8 cellular contexts compared by ENCODE assay signal in the genomic region with DNA sequence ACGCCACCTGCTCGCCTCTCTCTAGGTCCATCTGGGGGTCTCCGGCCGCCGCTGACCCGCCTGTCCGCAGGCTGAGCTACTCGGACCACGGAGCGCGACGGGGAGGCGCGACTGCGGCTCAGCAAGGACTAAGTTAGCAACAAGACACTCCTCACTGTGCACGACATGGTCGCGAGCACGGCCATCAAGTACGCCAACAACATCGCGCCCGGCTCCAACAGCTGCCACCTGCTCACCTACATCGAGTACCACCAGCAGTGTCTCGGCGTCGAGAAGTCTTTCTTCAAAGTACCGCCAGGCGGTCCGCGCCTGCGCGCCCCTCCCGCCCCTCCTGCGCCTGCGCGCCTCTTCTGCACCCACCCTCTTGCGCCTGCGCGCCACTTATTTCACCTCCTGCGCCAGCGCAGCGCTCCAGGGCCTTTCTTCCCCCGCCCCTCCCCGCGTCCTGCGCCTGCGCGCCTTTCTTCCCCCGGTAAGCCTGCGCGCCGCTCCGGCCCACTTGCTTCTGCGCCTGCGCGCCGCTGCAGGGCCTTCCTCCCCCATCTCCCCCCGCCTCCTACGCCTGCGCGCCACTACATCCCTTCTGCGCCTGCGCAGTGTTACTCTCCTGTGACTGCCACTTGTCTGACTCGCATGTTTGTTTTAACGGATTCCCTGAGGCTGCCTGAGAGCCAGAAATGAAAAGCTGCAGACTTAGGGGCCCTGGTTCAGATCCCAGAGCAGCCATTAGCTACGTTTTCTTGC.
A peak's percentile ranks its signal among the peaks of the same experiment; 100 is the strongest.
DNase-seq lines count a peak whose midpoint lies in the region; ATAC-seq and TF ChIP-seq lines count a peak whose summit lies in the region.

No MANE protein-coding gene starts in this region.

- CTCF ChIA-PET in CD4-positive, alpha-beta T cell (lab: Charles Lee) = interaction anchor here (0.7 to 0.8 kb wide), 2 partner anchors 20 to 802 kb away, joined by 4 to 5 read pairs; no protein-coding TSS in a partner anchor
- CTCF ChIA-PET in activated CD4-positive, alpha-beta memory T cell treated with anti-CD3 and anti-CD28 coated beads, Interleukin-2, amount 10 ng/mL, durations not matched to agents 7 days and 5 days (lab: Charles Lee) = interaction anchor here (0.6 to 2.1 kb wide), 3 partner anchors 19 to 395 kb away, joined by 3 to 14 read pairs (median 3); no protein-coding TSS in a partner anchor

- 1% methylated on average over 62 to 66 of the region's 67 CpGs for WGBS in lower leg skin, 2 donors

- peak; percentile 90 for ATAC-seq in CD4-positive, alpha-beta T cell (ENCODE audit: poor library complexity)
- ATAC-seq in GM19397 (IDR thresholded peaks at IDR 0.05; ENCODE audit: unreplicated experiment) (peak; percentile 93), HG03571 (IDR thresholded peaks at IDR 0.05; ENCODE audit: unreplicated experiment) (peak; percentile 55)

- TF ChIP-seq CTCF in CD4-positive, alpha-beta T cell (IDR thresholded peaks at IDR 0.05) = peak; percentile 1
- no peak for TF ChIP-seq CTCF in lower leg skin (IDR thresholded peaks at IDR 0.05)

- peaks cover 10% of the 10 kb centered on the region for H3K4me1 Mint-ChIP-seq in CD4-positive, alpha-beta T cell (ENCODE audit: low read depth)
- H3K4me1 Mint-ChIP-seq in activated CD4-positive, alpha-beta memory T cell treated with anti-CD3 and anti-CD28 coated beads, Interleukin-2, amount 10 ng/mL, durations not matched to agents 7 days and 5 days = peaks cover 17% of the 10 kb centered on the region

- H3K27me3 Mint-ChIP-seq in CD4-positive, alpha-beta T cell = no peaks in the 10 kb centered on the region
- H3K27me3 Mint-ChIP-seq in activated CD4-positive, alpha-beta memory T cell treated with anti-CD3 and anti-CD28 coated beads, Interleukin-2, amount 10 ng/mL, durations not matched to agents 7 days and 5 days = no peaks in the 10 kb centered on the region

- peak; percentile 98 to 100 (median 100) for DNase-seq in CD4-positive, alpha-beta T cell
- DNase-seq in NCI-H82 (lab: John Stamatoyannopoulos, UW) = peak; percentile 99
- DNase-seq in activated CD4-positive, alpha-beta memory T cell treated with anti-CD3 and anti-CD28 coated beads, Interleukin-2, amount 10 ng/mL, durations not matched to agents 7 days and 5 days = peak; percentile 100
- DNase-seq in ecto neural progenitor cell (ENCODE audit: low spot score) = peak; percentile 99
- DNase-seq in lower leg skin (ENCODE audit: low spot score in 2 of 2) = peak; percentile 96 to 100
- peak; percentile 99 to 100 for DNase-seq in stimulated activated CD4-positive, alpha-beta T cell treated with anti-CD3 and anti-CD28 coated beads, Interleukin-4, amount 100 ng/mL, for 4 hours

- peak overlapping the region; percentile 79 for H3K27ac Mint-ChIP-seq in CD4-positive, alpha-beta T cell
- peak overlapping the region; percentile 69 for H3K27ac Mint-ChIP-seq in activated CD4-positive, alpha-beta memory T cell treated with anti-CD3 and anti-CD28 coated beads, Interleukin-2, amount 10 ng/mL, durations not matched to agents 7 days and 5 days

- H3K36me3 Mint-ChIP-seq in CD4-positive, alpha-beta T cell (ENCODE audit: low read depth) = peaks cover 19% of the 10 kb centered on the region
- H3K36me3 Mint-ChIP-seq in activated CD4-positive, alpha-beta memory T cell treated with anti-CD3 and anti-CD28 coated beads, Interleukin-2, amount 10 ng/mL, durations not matched to agents 7 days and 5 days (ENCODE audit: low read depth) = peaks cover 20% of the 10 kb centered on the region

- H3K27me3 ChIP-seq in CD4-positive, alpha-beta T cell (ENCODE audit: control insufficient read depth, insufficient read depth, low read length) = no peaks in the 10 kb centered on the region

- H3K9me3 ChIP-seq in CD4-positive, alpha-beta T cell (ENCODE audit: control insufficient read depth, low read length) = no peaks in the 10 kb centered on the region

- no peaks in the 10 kb centered on the region for H3K9me3 Mint-ChIP-seq in CD4-positive, alpha-beta T cell
- no peaks in the 10 kb centered on the region for H3K9me3 Mint-ChIP-seq in activated CD4-positive, alpha-beta memory T cell treated with anti-CD3 and anti-CD28 coated beads, Interleukin-2, amount 10 ng/mL, durations not matched to agents 7 days and 5 days

- peak overlapping the region; percentile 64 for H3K4me3 ChIP-seq in lower leg skin (ENCODE audit: low read depth, poor library complexity, severe bottlenecking)

- H3K27ac ChIP-seq in CD4-positive, alpha-beta T cell (ENCODE audit: low read depth, low read length) = no peak overlapping the region

- POLR2A ChIA-PET in CD4-positive, alpha-beta T cell (lab: Charles Lee) = interaction anchor here (0.6 to 1.6 kb wide), 5 partner anchors 19 to 479 kb away, joined by 3 to 6 read pairs (median 3); a partner anchor contains a TSS
- POLR2A ChIA-PET in activated CD4-positive, alpha-beta memory T cell treated with anti-CD3 and anti-CD28 coated beads, Interleukin-2, amount 10 ng/mL, durations not matched to agents 7 days and 5 days (lab: Charles Lee) = interaction anchor here (0.6 to 0.9 kb wide), 2 partner anchors 168 to 371 kb away, joined by 3 read pairs; no protein-coding TSS in a partner anchor

- intact Hi-C loops in CD4-positive, alpha-beta T cell (cut with DNase I, micrococcal nuclease) = loop anchor here (1.0 to 5.0 kb wide), 3 partner anchors 38 to 193 kb away; a partner anchor contains a TSS
- intact Hi-C loops in lower leg skin (cut with DNase I; ENCODE audit: low total_unique reads) = no loop called here

- peak overlapping the region; percentile 92 for H3K4me3 Mint-ChIP-seq in CD4-positive, alpha-beta T cell
- peak overlapping the region; percentile 93 for H3K4me3 Mint-ChIP-seq in activated CD4-positive, alpha-beta memory T cell treated with anti-CD3 and anti-CD28 coated beads, Interleukin-2, amount 10 ng/mL, durations not matched to agents 7 days and 5 days

- no peak for TF ChIP-seq POLR2A in lower leg skin (IDR thresholded peaks at IDR 0.05)
